ENCODE assay signal across 16 cellular contexts in genomic region chr7:130878785-130879184, GRCh38.
A peak's percentile ranks its signal among the peaks of the same experiment; 100 is the strongest.
DNase-seq lines count a peak whose midpoint lies in the region; ATAC-seq and TF ChIP-seq lines count a peak whose summit lies in the region.
"Had no signal": no experiment of that assay in that cellular context is flagged by ENCODE, and none has a peak within 500 bp of the region (broad histone marks: within the 10 kb centered on the region; RNA-seq: fewer than 3 reads in every experiment).

No MANE protein-coding gene starts in this region.

- peaks cover 26 to 59% (median 45%) of the 10 kb centered on the region in 4 donors for H3K4me1 Mint-ChIP-seq in CD4-positive, CD25-positive, alpha-beta regulatory T cell
- peaks cover 38% of the 10 kb centered on the region for H3K4me1 Mint-ChIP-seq in WTC11

- POLR2A ChIA-PET in WTC11 (lab: Charles Lee) = no interaction called here

- peaks cover 9% of the 10 kb centered on the region for H3K4me1 ChIP-seq in CD4-positive, CD25-positive, alpha-beta regulatory T cell (ENCODE audit: control insufficient read depth, insufficient read depth, low read length, poor library complexity, severe bottlenecking)

- peaks cover 0 to 1% (median 0%) of the 10 kb centered on the region in 7 donors for H3K9me3 Mint-ChIP-seq in CD4-positive, CD25-positive, alpha-beta regulatory T cell
- no peaks in the 10 kb centered on the region for H3K9me3 Mint-ChIP-seq in WTC11
- H3K9me3 Mint-ChIP-seq: IgD-negative memory B cell had no signal

- peaks cover 53% of the 10 kb centered on the region for H3K36me3 Mint-ChIP-seq in CD4-positive, CD25-positive, alpha-beta regulatory T cell
- no peaks in the 10 kb centered on the region for H3K36me3 Mint-ChIP-seq in WTC11

- no peak for TF ChIP-seq CTCF in WTC11 (IDR thresholded peaks at IDR 0.05)
- TF ChIP-seq CTCF in dorsolateral prefrontal cortex (IDR thresholded peaks at IDR 0.05 in 54 of 56, conservative IDR thresholded peaks at IDR 0.05 in 2 of 56; ENCODE audit: low read depth in 1 of 56, partially characterized antibody in 56 of 56) = no peak

- H3K27me3 Mint-ChIP-seq in CD4-positive, CD25-positive, alpha-beta regulatory T cell = no peaks in the 10 kb centered on the region
- no peaks in the 10 kb centered on the region for H3K27me3 Mint-ChIP-seq in WTC11 (ENCODE audit: low read depth)
- H3K27me3 Mint-ChIP-seq: IgD-negative memory B cell, progenitor cell of endocrine pancreas had no signal

- no peak overlapping the region for H3K4me3 ChIP-seq in CD4-positive, CD25-positive, alpha-beta regulatory T cell (ENCODE audit: low read depth, low read length)
- no peak overlapping the region for H3K4me3 ChIP-seq in dorsolateral prefrontal cortex

- H3K27ac Mint-ChIP-seq in CD4-positive, CD25-positive, alpha-beta regulatory T cell = peak overlapping the region; percentile 20 to 33 (median 27)
- H3K27ac Mint-ChIP-seq in WTC11 = peak overlapping the region; percentile 47
- H3K27ac Mint-ChIP-seq: progenitor cell of endocrine pancreas had no signal

- H3K4me3 Mint-ChIP-seq in CD4-positive, CD25-positive, alpha-beta regulatory T cell = peak overlapping the region in 1 of 4 donors; percentile 27
- H3K4me3 Mint-ChIP-seq in WTC11 = no peak overlapping the region
- H3K4me3 Mint-ChIP-seq: IgD-negative memory B cell had no signal

- intact Hi-C loops in dorsolateral prefrontal cortex (cut with DNase I) = no loop called here

- CTCF ChIA-PET in WTC11 (lab: Charles Lee) = interaction anchor here (1.0 kb wide), 1 partner anchor 18 kb away, joined by 4 read pairs; no protein-coding TSS in a partner anchor

- H3K36me3 ChIP-seq in CD4-positive, CD25-positive, alpha-beta regulatory T cell (ENCODE audit: control insufficient read depth, insufficient read depth, low read length) = peaks cover 88% of the 10 kb centered on the region

- DNase-seq in A172 (ENCODE audit: low spot score) (peak; percentile 55), WTC11 (ENCODE audit: low spot score) (no peak), dorsolateral prefrontal cortex (no peak), cerebellar nuclear complex (lab: John Stamatoyannopoulos, UW) (no peak), GF-D8 (lab: John Stamatoyannopoulos, UW) (no peak)
- DNase-seq in CD4-positive, CD25-positive, alpha-beta regulatory T cell = no peak
- DNase-seq: activated CD4-positive, CD25-positive, alpha-beta regulatory T cell treated with anti-CD3 and anti-CD28 coated beads, Interleukin-2, amount 50 U/mL, for 72 hours; activated gamma-delta T cell; erythroblast; NCI-H1417 treated with DMSO at 0.1 percent for 48 hours; SW 1271 had no signal

- H3K9me3 ChIP-seq in CD4-positive, CD25-positive, alpha-beta regulatory T cell (ENCODE audit: control insufficient read depth in 2 of 2, low read length in 2 of 2) = no peaks in the 10 kb centered on the region

- no peaks in the 10 kb centered on the region for H3K27me3 ChIP-seq in CD4-positive, CD25-positive, alpha-beta regulatory T cell (ENCODE audit: control insufficient read depth, insufficient read depth, low read length)
- no peaks in the 10 kb centered on the region for H3K27me3 ChIP-seq in dorsolateral prefrontal cortex

- ATAC-seq in CD4-positive, CD25-positive, alpha-beta regulatory T cell (ENCODE audit: low read depth in 2 of 2) = no peak
- ATAC-seq in WTC11 = no peak
- no peak for ATAC-seq in HG03457 (IDR thresholded peaks at IDR 0.05; ENCODE audit: unreplicated experiment)
- ATAC-seq in GM18873 (IDR thresholded peaks at IDR 0.05; ENCODE audit: low FRiP score, unreplicated experiment) = no peak

- no peak overlapping the region for H3K27ac ChIP-seq in CD4-positive, CD25-positive, alpha-beta regulatory T cell (ENCODE audit: insufficient read depth, low read length, poor library complexity, severe bottlenecking)
- peak overlapping the region in 51 of 59 donors; percentile 1 to 90 (median 51) for H3K27ac ChIP-seq in dorsolateral prefrontal cortex
- H3K27ac ChIP-seq: C4-2B had no signal

TF ChIP-seq in WTC11, 78 proteins besides CTCF, POLR2A, EP300 and RAD21 (continues in another document):
- no peak for TF ChIP-seq MXD4 (CRISPR knock-in tag; IDR thresholded peaks at IDR 0.05; ENCODE audit: borderline replicate concordance)
- no peak for TF ChIP-seq ZNF138 (CRISPR knock-in tag; conservative IDR thresholded peaks at IDR 0.05)
- TF ChIP-seq ZNF263 (CRISPR knock-in tag; IDR thresholded peaks at IDR 0.05; ENCODE audit: low read depth) = no peak
- TF ChIP-seq ZNF671 (CRISPR knock-in tag; IDR thresholded peaks at IDR 0.05) = no peak
- no peak for TF ChIP-seq ZNF512 (CRISPR knock-in tag; IDR thresholded peaks at IDR 0.05; ENCODE audit: borderline replicate concordance)
- TF ChIP-seq ZBTB43 (CRISPR knock-in tag; IDR thresholded peaks at IDR 0.05) = no peak
- TF ChIP-seq FOXK1 (CRISPR knock-in tag; IDR thresholded peaks at IDR 0.05) = no peak
- no peak for TF ChIP-seq NR2C2 (CRISPR knock-in tag; IDR thresholded peaks at IDR 0.05)
- TF ChIP-seq FOXJ3 (CRISPR knock-in tag; IDR thresholded peaks at IDR 0.05; ENCODE audit: borderline replicate concordance) = no peak
- no peak for TF ChIP-seq OVOL2 (CRISPR knock-in tag; IDR thresholded peaks at IDR 0.05; ENCODE audit: borderline replicate concordance)
- TF ChIP-seq MAX (CRISPR knock-in tag; IDR thresholded peaks at IDR 0.05) = no peak
- TF ChIP-seq FOXP1 (CRISPR knock-in tag; IDR thresholded peaks at IDR 0.05; ENCODE audit: borderline replicate concordance) = no peak
- TF ChIP-seq AFF4 (CRISPR knock-in tag; IDR thresholded peaks at IDR 0.05; ENCODE audit: borderline replicate concordance) = no peak
- no peak for TF ChIP-seq ATF1 (CRISPR knock-in tag; IDR thresholded peaks at IDR 0.05)
- TF ChIP-seq USF2 (CRISPR knock-in tag; IDR thresholded peaks at IDR 0.05) = no peak
